ENCODE assay signal across 20 cellular contexts in the genomic region with DNA sequence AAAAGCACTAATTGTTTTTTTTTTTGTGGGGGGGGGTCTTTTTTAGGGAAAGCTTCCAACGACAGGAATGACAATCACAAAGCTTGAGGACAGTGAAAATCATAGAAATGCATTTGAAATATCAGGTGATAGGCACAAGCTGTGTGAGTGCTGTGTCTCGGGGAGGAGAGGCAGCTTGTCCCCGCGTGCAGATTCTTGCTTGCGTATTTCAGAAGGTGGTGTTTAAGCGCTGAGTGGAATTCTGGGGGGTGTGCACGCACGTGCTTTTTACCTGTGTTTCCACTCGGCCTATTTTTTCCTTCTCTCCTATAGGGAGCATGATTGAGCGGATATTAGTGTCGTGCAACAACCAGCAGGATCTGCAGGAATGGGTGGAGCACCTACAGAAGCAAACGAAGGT. TPM values are rescaled to one million over a fixed set of nuclear protein-coding genes. Genes with fewer than 3 reads are reported as not detected.
DNase-seq lines count a peak whose midpoint lies in the region; ATAC-seq and TF ChIP-seq lines count a peak whose summit lies in the region.
"Had no signal": no experiment of that assay in that cellular context is flagged by ENCODE, and none has a peak within 500 bp of the region (broad histone marks: within the 10 kb centered on the region; RNA-seq: fewer than 3 reads in every experiment).

No MANE protein-coding gene starts in this region.

- no peaks in the 10 kb centered on the region for H3K27me3 Mint-ChIP-seq in osteocyte (ENCODE audit: unreplicated experiment)
- no peaks in the 10 kb centered on the region for H3K27me3 Mint-ChIP-seq in activated T-helper 2 cell treated with anti-CD3 and anti-CD28 coated beads, Interferon-gamma antibody, Interleukin-2, Interleukin-4, amounts not matched to agents 10 μg/mL and 5 μg/mL and 100 μg/mL, durations not matched to agents 14 hours and 24 hours and 36 hours (ENCODE audit: low read depth)
- H3K27me3 Mint-ChIP-seq: IgD-negative memory B cell had no signal

- no peak overlapping the region for H3K4me3 Mint-ChIP-seq in osteocyte (ENCODE audit: unreplicated experiment)
- H3K4me3 Mint-ChIP-seq in activated T-helper 2 cell treated with anti-CD3 and anti-CD28 coated beads, Interferon-gamma antibody, Interleukin-2, Interleukin-4, amounts not matched to agents 10 μg/mL and 5 μg/mL and 100 μg/mL, durations not matched to agents 14 hours and 24 hours and 36 hours (ENCODE audit: low read depth): no peak overlapping the region
- H3K4me3 Mint-ChIP-seq: IgD-negative memory B cell had no signal

- TF ChIP-seq RAD21 in SK-N-SH (IDR thresholded peaks at IDR 0.05; ENCODE audit: low read length): no peak

- no peak for TF ChIP-seq EP300 in SK-N-SH (IDR thresholded peaks at IDR 0.05; ENCODE audit: borderline replicate concordance in 1 of 2, low read depth in 1 of 2, low read length in 1 of 2)

- no peaks in the 10 kb centered on the region for H3K9me2 ChIP-seq in SK-N-SH

- no peak for TF ChIP-seq POLR2A in vagina (IDR thresholded peaks at IDR 0.05)

- intact Hi-C loops in left ventricle myocardium superior (cut with micrococcal nuclease): no loop called here
- intact Hi-C loops in vagina (cut with DNase I): no loop called here
- intact Hi-C loops in activated T-helper 2 cell treated with anti-CD3 and anti-CD28 coated beads, Interferon-gamma antibody, Interleukin-2, Interleukin-4, amounts not matched to agents 10 μg/mL and 5 μg/mL and 100 μg/mL, durations not matched to agents 14 hours and 24 hours and 36 hours (cut with micrococcal nuclease): no loop called here

- H3K4me3 ChIP-seq in right atrium auricular region (no peak overlapping the region), coronary artery (no peak overlapping the region), vagina (no peak overlapping the region), SK-N-SH (ENCODE audit: low read depth in 2 of 2, low read length in 1 of 2) (no peak overlapping the region)
- H3K4me3 ChIP-seq: GM12878, HAP-1 had no signal

- peak overlapping the region; percentile 87 to 92 for H3K27ac ChIP-seq in right atrium auricular region
- peak overlapping the region; percentile 80 to 90 for H3K27ac ChIP-seq in coronary artery
- H3K27ac ChIP-seq in vagina: peak overlapping the region; percentile 81
- H3K27ac ChIP-seq in SK-N-SH (ENCODE audit: low read depth in 2 of 2, low read length in 1 of 2): no peak overlapping the region
- H3K27ac ChIP-seq: C4-2B had no signal

- WGBS in SK-N-SH (ENCODE audit: low lambda C conversion rate): 92% methylated on average over 12 of the region's 12 CpGs

- no peaks in the 10 kb centered on the region for H3K9me3 ChIP-seq in right atrium auricular region
- no peaks in the 10 kb centered on the region for H3K9me3 ChIP-seq in vagina
- H3K9me3 ChIP-seq in SK-N-SH: no peaks in the 10 kb centered on the region
- H3K9me3 ChIP-seq: HAP-1 had no signal

- POLR2A ChIA-PET in SK-N-SH (lab: Yijun Ruan, JAX): no interaction called here

- 0 out of 2 replicates have a peak, but pooled peaks cover 3% of the 10 kb centered on the region for H3K79me2 ChIP-seq in SK-N-SH (ENCODE audit: insufficient read depth)

- no peak overlapping the region for H3K4me2 ChIP-seq in SK-N-SH

- peaks cover 55% of the 10 kb centered on the region for H3K36me3 Mint-ChIP-seq in osteocyte (ENCODE audit: unreplicated experiment)
- H3K36me3 Mint-ChIP-seq in activated T-helper 2 cell treated with anti-CD3 and anti-CD28 coated beads, Interferon-gamma antibody, Interleukin-2, Interleukin-4, amounts not matched to agents 10 μg/mL and 5 μg/mL and 100 μg/mL, durations not matched to agents 14 hours and 24 hours and 36 hours (ENCODE audit: low read depth): peaks cover 79% of the 10 kb centered on the region

- no peak overlapping the region for H3K9ac ChIP-seq in SK-N-SH

- no peak for DNase-seq in right atrium auricular region (ENCODE audit: low spot score)
- DNase-seq in left ventricle myocardium superior: no peak
- DNase-seq in coronary artery (ENCODE audit: low spot score): no peak
- DNase-seq in osteocyte (ENCODE audit: extremely low spot score, unreplicated experiment): no peak
- no peak for DNase-seq in vagina (ENCODE audit: extremely low spot score in 2 of 2)
- DNase-seq in NCI-H446 (lab: John Stamatoyannopoulos, UW): no peak
- no peak for DNase-seq in SK-N-SH
- no peak for DNase-seq in activated T-helper 2 cell treated with anti-CD3 and anti-CD28 coated beads, Interferon-gamma antibody, Interleukin-2, Interleukin-4, amounts not matched to agents 10 μg/mL and 5 μg/mL and 100 μg/mL, durations not matched to agents 14 hours and 24 hours and 36 hours (ENCODE audit: low spot score)
- DNase-seq: COR-L47, DMS153, NCI-H187 treated with DMSO at 0.1 percent for 48 hours, NCI-H82 had no signal

- H3K36me3 ChIP-seq in right atrium auricular region (peaks cover 57% of the 10 kb centered on the region), vagina (peaks cover 0 to 55% of the 10 kb centered on the region in 2 donors), SK-N-SH (replicated peaks in 1 of 2; ENCODE audit: control insufficient read depth in 1 of 2, insufficient read depth in 2 of 2, low read length in 1 of 2) (peaks cover 33 to 84% of the 10 kb centered on the region in 2 experiments)

- no peak for ATAC-seq in left ventricle myocardium superior
- ATAC-seq: GM12878 had no signal

- H3K4me1 Mint-ChIP-seq in osteocyte (ENCODE audit: unreplicated experiment): peaks cover 37% of the 10 kb centered on the region
- peaks cover 41% of the 10 kb centered on the region for H3K4me1 Mint-ChIP-seq in activated T-helper 2 cell treated with anti-CD3 and anti-CD28 coated beads, Interferon-gamma antibody, Interleukin-2, Interleukin-4, amounts not matched to agents 10 μg/mL and 5 μg/mL and 100 μg/mL, durations not matched to agents 14 hours and 24 hours and 36 hours (ENCODE audit: low read depth)

- H3K27me3 ChIP-seq in right atrium auricular region (no peaks in the 10 kb centered on the region), vagina (no peaks in the 10 kb centered on the region), SK-N-SH (ENCODE audit: insufficient read depth) (no peaks in the 10 kb centered on the region)

- no peaks in the 10 kb centered on the region for H3K9me3 Mint-ChIP-seq in osteocyte (ENCODE audit: unreplicated experiment)
- H3K9me3 Mint-ChIP-seq in activated T-helper 2 cell treated with anti-CD3 and anti-CD28 coated beads, Interferon-gamma antibody, Interleukin-2, Interleukin-4, amounts not matched to agents 10 μg/mL and 5 μg/mL and 100 μg/mL, durations not matched to agents 14 hours and 24 hours and 36 hours: no peaks in the 10 kb centered on the region
- H3K9me3 Mint-ChIP-seq: IgD-negative memory B cell had no signal

- H4K20me1 ChIP-seq in SK-N-SH (ENCODE audit: insufficient read depth): no peaks in the 10 kb centered on the region

- H2AFZ ChIP-seq in SK-N-SH (ENCODE audit: low read depth): no peak overlapping the region

- TF ChIP-seq CTCF in right atrium auricular region (IDR thresholded peaks at IDR 0.05): no peak
- no peak for TF ChIP-seq CTCF in coronary artery (IDR thresholded peaks at IDR 0.05)
- TF ChIP-seq CTCF in osteocyte (IDR thresholded peaks at IDR 0.05): no peak
- no peak for TF ChIP-seq CTCF in vagina (IDR thresholded peaks at IDR 0.05)
- no peak for TF ChIP-seq CTCF in SK-N-SH (IDR thresholded peaks at IDR 0.05)

- H3K27ac Mint-ChIP-seq in osteocyte (ENCODE audit: unreplicated experiment): peak overlapping the region; percentile 96
- H3K27ac Mint-ChIP-seq in activated T-helper 2 cell treated with anti-CD3 and anti-CD28 coated beads, Interferon-gamma antibody, Interleukin-2, Interleukin-4, amounts not matched to agents 10 μg/mL and 5 μg/mL and 100 μg/mL, durations not matched to agents 14 hours and 24 hours and 36 hours: no peak overlapping the region

- CTCF ChIA-PET in SK-N-SH (lab: Yijun Ruan, JAX): interaction anchor here (1.4 to 2.0 kb wide), 4 partner anchors 12 to 213 kb away, joined by 3 to 4 read pairs (median 4); no protein-coding TSS in a partner anchor

- H3K4me1 ChIP-seq in right atrium auricular region: peaks cover 0 to 56% of the 10 kb centered on the region in 2 donors
- peaks cover 33% of the 10 kb centered on the region for H3K4me1 ChIP-seq in vagina
- H3K4me1 ChIP-seq in SK-N-SH (ENCODE audit: control insufficient read depth in 1 of 2, insufficient read depth in 2 of 2, low read depth in 1 of 2, low read length in 1 of 2): peaks cover 7 to 12% of the 10 kb centered on the region in 2 experiments; a peak in 2 of 4 replicates
- H3K4me1 ChIP-seq: HAP-1 had no signal

- H3F3A ChIP-seq in SK-N-SH (replicated peaks; ENCODE audit: insufficient read depth): no peaks in the 10 kb centered on the region

TF ChIP-seq in SK-N-SH, 30 proteins besides CTCF, POLR2A, EP300 and RAD21:
- TF ChIP-seq RCOR1 (IDR thresholded peaks at IDR 0.05; ENCODE audit: low read length): no peak
- TF ChIP-seq MXI1 (IDR thresholded peaks at IDR 0.05; ENCODE audit: low read depth, low read length): no peak
- TF ChIP-seq NFIC (IDR thresholded peaks at IDR 0.05; ENCODE audit: borderline replicate concordance): no peak
- TF ChIP-seq YY1 (IDR thresholded peaks at IDR 0.05; ENCODE audit: low read depth): no peak
- TF ChIP-seq POLR2AphosphoS5 (IDR thresholded peaks at IDR 0.05; ENCODE audit: low read depth, low read length): no peak
- no peak for TF ChIP-seq RXRA (IDR thresholded peaks at IDR 0.05; ENCODE audit: borderline replicate concordance, low read depth)

RNA-seq across cellular contexts. Expression of a gene that starts 40.2 kb away (rescaled TPM):
- total RNA-seq in right atrium auricular region (not detected), left ventricle myocardium superior (0.32 TPM), osteocyte (1.9 TPM in 1 of 2 replicates, not detected in the other), vagina (2.9 TPM)
- 0.18 TPM in 1 of 2 replicates, not detected in the other for polyA plus RNA-seq in SK-N-SH (2012; rRNA removed)
- polyA plus RNA-seq in SK-N-SH (2012; cell fraction: cytosol; rRNA removed): not detected in 2 replicates
- 0.12 and 0.20 TPM in 2 replicates for polyA plus RNA-seq in SK-N-SH (2012; cell fraction: nucleus; rRNA removed)
- total RNA-seq in activated T-helper 2 cell treated with anti-CD3 and anti-CD28 coated beads, Interferon-gamma antibody, Interleukin-2, Interleukin-4, amounts not matched to agents 10 μg/mL and 5 μg/mL and 100 μg/mL, durations not matched to agents 14 hours and 24 hours and 36 hours: 0.46 and 0.51 TPM in 2 replicates
- total RNA-seq: A172, GM12878, HT-29, LHCN-M2, NCI-H460 had no signal
- polyA plus RNA-seq: IgD-negative memory B cell had no signal

Comparison
In these comparisons a context has a peak if more than half of its experiments do, and no peak if none do; other contexts are left out.
1. H3K27ac ChIP-seq: peak in right atrium auricular region (2 of 2), coronary artery (2 of 2) and vagina (single experiment); none in SK-N-SH (0 of 2).